Comparison of ENCODE assay signal across 8 cellular contexts in the genomic region with DNA sequence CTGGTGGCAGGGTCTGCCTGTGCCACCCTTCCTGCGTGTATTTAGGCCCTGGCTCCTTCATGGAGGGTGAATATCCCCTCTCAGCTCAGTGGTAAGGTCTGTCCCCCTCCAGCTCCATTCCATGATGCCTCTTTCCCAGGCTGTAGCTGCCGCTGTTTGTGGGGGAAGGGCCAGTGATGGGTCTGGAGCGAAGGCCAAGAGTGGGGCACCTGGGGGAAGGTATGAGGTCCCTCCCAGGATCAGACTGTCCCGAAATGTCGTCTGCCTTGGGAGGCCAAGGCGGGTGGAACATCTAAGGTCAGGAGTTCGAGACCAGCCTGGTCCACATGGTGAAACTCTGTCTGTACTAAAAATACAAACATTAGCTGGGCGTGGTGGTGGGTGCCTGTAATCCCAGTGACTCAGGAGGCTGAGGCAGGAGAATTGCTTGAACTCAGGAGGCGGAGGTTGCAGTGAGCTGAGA. TPM values are rescaled to one million over a fixed set of nuclear protein-coding genes. Genes with fewer than 3 reads are reported as not detected.
A peak's percentile ranks its signal among the peaks of the same experiment; 100 is the strongest.
DNase-seq lines count a peak whose midpoint lies in the region; ATAC-seq and TF ChIP-seq lines count a peak whose summit lies in the region.

No MANE protein-coding gene starts in this region.

- H3K4me1 Mint-ChIP-seq in memory B cell = peaks cover 20% of the 10 kb centered on the region

- H3K9me3 ChIP-seq in cardiac muscle cell (ENCODE audit: low read depth) (no peaks in the 10 kb centered on the region), body of pancreas (no peaks in the 10 kb centered on the region), uterus (no peaks in the 10 kb centered on the region)

- H3K27me3 Mint-ChIP-seq in memory B cell = no peaks in the 10 kb centered on the region

- 18 to 30% methylated on average over 9 of the region's 9 CpGs for WGBS in body of pancreas, 2 donors

- no peak for TF ChIP-seq CTCF in cardiac muscle cell (IDR thresholded peaks at IDR 0.05; ENCODE audit: low read depth, low read length)
- TF ChIP-seq CTCF in body of pancreas (IDR thresholded peaks at IDR 0.05) = no peak
- TF ChIP-seq CTCF in uterus (IDR thresholded peaks at IDR 0.05) = no peak

- peak overlapping the region; percentile 71 for H3K4me3 Mint-ChIP-seq in memory B cell

- TF ChIP-seq POLR2A in body of pancreas (IDR thresholded peaks at IDR 0.05) (no peak), uterus (IDR thresholded peaks at IDR 0.05) (no peak)

- DNase-seq in cardiac muscle cell (ENCODE audit: low read depth in 1 of 2, low spot score in 1 of 2) (no peak), Right ventricle myocardium superior (no peak), body of pancreas (peak in 1 of 4 donors; percentile 45), memory B cell (ENCODE audit: low spot score in 2 of 2) (no peak), uterus (no peak), globus pallidus (ENCODE audit: low spot score) (no peak)
- DNase-seq in activated naive CD4-positive, alpha-beta T cell treated with Interleukin-2 at 50 U/mL for 16 hours = no peak

- ATAC-seq in Right ventricle myocardium superior (ENCODE audit: poor library complexity) (no peak), body of pancreas (peak; percentile 0), memory B cell (ENCODE audit: low read depth) (no peak), HG03039 (IDR thresholded peaks at IDR 0.05; ENCODE audit: unreplicated experiment) (no peak)

- H3K36me3 ChIP-seq in cardiac muscle cell (peaks cover 19% of the 10 kb centered on the region), body of pancreas (replicated peaks in 1 of 2; ENCODE audit: insufficient read depth in 1 of 2, low read depth in 2 of 2) (peaks cover 0 to 12% of the 10 kb centered on the region in 2 donors), uterus (no peaks in the 10 kb centered on the region)

- H3K27me3 ChIP-seq in cardiac muscle cell (peaks cover 26% of the 10 kb centered on the region), body of pancreas (no peaks in the 10 kb centered on the region), uterus (peaks cover 0 to 18% of the 10 kb centered on the region in 2 donors)

- no peaks in the 10 kb centered on the region for H3K9me3 Mint-ChIP-seq in memory B cell

- H3K4me1 ChIP-seq in cardiac muscle cell (ENCODE audit: low read depth) = peaks cover 18% of the 10 kb centered on the region
- H3K4me1 ChIP-seq in body of pancreas = peaks cover 88% of the 10 kb centered on the region
- peaks cover 0 to 54% of the 10 kb centered on the region in 2 donors for H3K4me1 ChIP-seq in uterus

- intact Hi-C loops in Right ventricle myocardium superior (cut with DNase I) = no loop called here
- intact Hi-C loops in body of pancreas (cut with DNase I) = no loop called here
- intact Hi-C loops in uterus (cut with DNase I; ENCODE audit: low total_unique reads) = no loop called here

- H3K27ac Mint-ChIP-seq in memory B cell = no peak overlapping the region

- H3K27ac ChIP-seq in cardiac muscle cell (no peak overlapping the region), body of pancreas (peak overlapping the region; percentile 96 to 99 (median 98)), uterus (peak overlapping the region; percentile 81 to 82)

- H3K4me3 ChIP-seq in cardiac muscle cell = peak overlapping the region; percentile 65
- H3K4me3 ChIP-seq in body of pancreas = peak overlapping the region; percentile 37 to 70
- peak overlapping the region; percentile 61 to 64 for H3K4me3 ChIP-seq in uterus

- peaks cover 2% of the 10 kb centered on the region for H3K36me3 Mint-ChIP-seq in memory B cell

RNA-seq across cellular contexts. Expression of a gene that starts 1.1 kb away (rescaled TPM):
- total RNA-seq in cardiac muscle cell = 146 and 177 TPM in 2 replicates
- polyA plus RNA-seq in cardiac muscle cell = 210 and 290 TPM in 2 replicates
- 405 TPM for total RNA-seq in Right ventricle myocardium superior
- 100 to 1,000 TPM; 152 to 282 TPM for total RNA-seq in body of pancreas
- 100 to 1,000 TPM in 3 of 4 donors, 10 to 100 TPM in 1; 76.8 to 382 (median 259) TPM for total RNA-seq in uterus

RNA-seq across cellular contexts. Expression of a gene that starts 6.2 kb away (rescaled TPM):
- 43.9 and 91.0 TPM in 2 replicates for total RNA-seq in cardiac muscle cell
- polyA plus RNA-seq in cardiac muscle cell = 84.5 and 113 TPM in 2 replicates
- total RNA-seq in Right ventricle myocardium superior = 18.9 TPM
- total RNA-seq in body of pancreas = 100 to 1,000 TPM; 134 to 368 TPM
- 10 to 100 TPM in 1 of 4 donors, 1 to 10 TPM in 2, under 1 TPM in 1; 0.77 to 15.5 (median 2.5) TPM for total RNA-seq in uterus

RNA-seq across cellular contexts. Expression of a gene that starts 8.4 kb away (rescaled TPM):
- 67.3 and 152 TPM in 2 replicates for total RNA-seq in cardiac muscle cell
- polyA plus RNA-seq in cardiac muscle cell = 317 and 482 TPM in 2 replicates
- 267 TPM for total RNA-seq in Right ventricle myocardium superior
- 10 to 100 TPM; 33.5 to 83.4 TPM for total RNA-seq in body of pancreas
- 10 to 100 TPM; 10.5 to 81.5 (median 42.8) TPM for total RNA-seq in uterus

RNA-seq across cellular contexts. Expression of a gene that starts 8.8 kb away (rescaled TPM):
- 85.3 and 140 TPM in 2 replicates for total RNA-seq in cardiac muscle cell
- polyA plus RNA-seq in cardiac muscle cell = 79.1 and 125 TPM in 2 replicates
- 40.5 TPM for total RNA-seq in Right ventricle myocardium superior
- total RNA-seq in body of pancreas = 10 to 100 TPM; 44.9 to 87.7 TPM
- 100 to 1,000 TPM in 2 of 4 donors, 10 to 100 TPM in 2; 68.4 to 119 (median 105) TPM for total RNA-seq in uterus

RNA-seq across cellular contexts. Expression of a gene that starts 15.2 kb away (rescaled TPM):
- 59.9 and 99.9 TPM in 2 replicates for total RNA-seq in cardiac muscle cell
- polyA plus RNA-seq in cardiac muscle cell = 81.6 and 91.1 TPM in 2 replicates
- 346 TPM for total RNA-seq in Right ventricle myocardium superior
- 100 to 1,000 TPM in 1 of 2 donors, 10 to 100 TPM in 1; 72.1 to 351 TPM for total RNA-seq in body of pancreas
- total RNA-seq in uterus = 10 to 100 TPM; 16.9 to 96.2 (median 37.1) TPM
